10 cellular contexts compared by ENCODE assay signal in genomic region chr5:7395432-7396168, GRCh38. TPM values are rescaled to one million over a fixed set of nuclear protein-coding genes. Genes with fewer than 3 reads are reported as not detected.
DNase-seq lines count a peak whose midpoint lies in the region; ATAC-seq and TF ChIP-seq lines count a peak whose summit lies in the region.
"Had no signal": no experiment of that assay in that cellular context is flagged by ENCODE, and none has a peak within 500 bp of the region (broad histone marks: within the 10 kb centered on the region; RNA-seq: fewer than 3 reads in every experiment).

Gene ADCY2 (plus strand): TSS chr5:7396138. CDS start chr5:7396297, 159 bp downstream.

- ATAC-seq in thoracic aorta (ENCODE audit: insufficient number of reproducible peaks, low FRiP score, low read depth) (peak; percentile 37), HG03439 (IDR thresholded peaks at IDR 0.05; ENCODE audit: unreplicated experiment) (no peak), HG03460 (IDR thresholded peaks at IDR 0.05; ENCODE audit: unreplicated experiment) (no peak)
- no peak for ATAC-seq in activated CD4-positive, alpha-beta T cell treated with anti-CD3 and anti-CD28 coated beads for 36 hours
- ATAC-seq: left lobe of liver had no signal

- DNase-seq in Peyer's patch (no peak), mesothelial cell of epicardium (ENCODE audit: low spot score in 2 of 2, unreplicated experiment in 2 of 2) (no peak), thoracic aorta (ENCODE audit: low spot score) (no peak), D341Med (ENCODE audit: low spot score) (no peak)
- no peak for DNase-seq in activated CD4-positive, alpha-beta T cell treated with anti-CD3 and anti-CD28 coated beads for 36 hours
- DNase-seq: activated B cell treated with CpG ODN at 0.5 μM for 24 hours had no signal

- H3K27ac ChIP-seq in Peyer's patch (peak within 1 kb of the TSS in 2 of 4 donors; percentile 25 to 41), ectodermal cell (ENCODE audit: insufficient read depth, low read depth, low read length, poor library complexity, severe bottlenecking) (no peak within 1 kb of the TSS), thoracic aorta (peak within 1 kb of the TSS; percentile 61 to 76)

- peaks cover 0 to 15% of the 10 kb centered on the region in 2 donors for H3K27me3 ChIP-seq in Peyer's patch
- H3K27me3 ChIP-seq in ectodermal cell (ENCODE audit: control insufficient read depth, insufficient read depth, low read length, poor library complexity, severe bottlenecking), result peaks cover 53% of the 10 kb centered on the region
- no peaks in the 10 kb centered on the region for H3K27me3 ChIP-seq in thoracic aorta (replicated peaks; ENCODE audit: insufficient read depth)

- intact Hi-C loops in activated CD4-positive, alpha-beta T cell treated with anti-CD3 and anti-CD28 coated beads for 36 hours (cut with DNase I, micrococcal nuclease), result no loop called here

- H3K36me3 Mint-ChIP-seq in mesothelial cell of epicardium, result no peaks in the 10 kb centered on the region
- H3K36me3 Mint-ChIP-seq in activated CD4-positive, alpha-beta T cell treated with anti-CD3 and anti-CD28 coated beads for 36 hours (ENCODE audit: low read depth), result no peaks in the 10 kb centered on the region

- H3K36me3 ChIP-seq in Peyer's patch, result no peaks in the 10 kb centered on the region
- no peaks in the 10 kb centered on the region for H3K36me3 ChIP-seq in ectodermal cell (ENCODE audit: control insufficient read depth, insufficient read depth, low read length)
- no peaks in the 10 kb centered on the region for H3K36me3 ChIP-seq in thoracic aorta

- no peaks in the 10 kb centered on the region for H3K9me3 Mint-ChIP-seq in mesothelial cell of epicardium
- no peaks in the 10 kb centered on the region for H3K9me3 Mint-ChIP-seq in activated CD4-positive, alpha-beta T cell treated with anti-CD3 and anti-CD28 coated beads for 36 hours (ENCODE audit: low read depth)
- H3K9me3 Mint-ChIP-seq: activated B cell treated with CpG ODN at 0.5 μM for 24 hours had no signal

- POLR2A ChIA-PET in activated CD4-positive, alpha-beta T cell treated with anti-CD3 and anti-CD28 coated beads for 36 hours (lab: Charles Lee), result no interaction called here

- H3K4me3 ChIP-seq in Peyer's patch (peak within 1 kb of the TSS; percentile 21 to 61 (median 40)), ectodermal cell (ENCODE audit: insufficient read depth, low read depth, low read length) (peak within 1 kb of the TSS; percentile 51), thoracic aorta (peak within 1 kb of the TSS; percentile 87)

- CTCF ChIA-PET in activated CD4-positive, alpha-beta T cell treated with anti-CD3 and anti-CD28 coated beads for 36 hours (lab: Charles Lee), result interaction anchor here (0.6 kb wide), 1 partner anchor 380 kb away, joined by 4 read pairs; no protein-coding TSS in a partner anchor

- H3K4me1 ChIP-seq in Peyer's patch (peaks cover 0 to 22% (median 0%) of the 10 kb centered on the region in 4 donors), ectodermal cell (ENCODE audit: control insufficient read depth, insufficient read depth, low read length) (peaks cover 4% of the 10 kb centered on the region), thoracic aorta (ENCODE audit: control insufficient read depth in 1 of 2, low read depth in 2 of 2) (peaks cover 0 to 5% of the 10 kb centered on the region in 2 donors)

- 0 to 1% methylated on average over 68 to 72 of the region's 73 CpGs for WGBS in ectodermal cell, 2 experiments

- peaks cover 10% of the 10 kb centered on the region for H3K4me1 Mint-ChIP-seq in mesothelial cell of epicardium
- peaks cover 4% of the 10 kb centered on the region for H3K4me1 Mint-ChIP-seq in activated CD4-positive, alpha-beta T cell treated with anti-CD3 and anti-CD28 coated beads for 36 hours
- H3K4me1 Mint-ChIP-seq: activated B cell treated with CpG ODN at 0.5 μM for 24 hours had no signal

- no peaks in the 10 kb centered on the region for H3K9me3 ChIP-seq in Peyer's patch
- H3K9me3 ChIP-seq in ectodermal cell (ENCODE audit: control insufficient read depth, low read length), result no peaks in the 10 kb centered on the region
- H3K9me3 ChIP-seq in thoracic aorta, result no peaks in the 10 kb centered on the region

- H3K27ac Mint-ChIP-seq in mesothelial cell of epicardium, result peak within 1 kb of the TSS; percentile 2
- no peak within 1 kb of the TSS for H3K27ac Mint-ChIP-seq in activated CD4-positive, alpha-beta T cell treated with anti-CD3 and anti-CD28 coated beads for 36 hours
- H3K27ac Mint-ChIP-seq: activated B cell treated with CpG ODN at 0.5 μM for 24 hours had no signal

- TF ChIP-seq CTCF in Peyer's patch (IDR thresholded peaks at IDR 0.05) (no peak), mesothelial cell of epicardium (IDR thresholded peaks at IDR 0.05; ENCODE audit: unreplicated experiment) (no peak), thoracic aorta (IDR thresholded peaks at IDR 0.05) (no peak)

- TF ChIP-seq POLR2A in Peyer's patch (IDR thresholded peaks at IDR 0.05), result no peak

- H3K4me3 Mint-ChIP-seq in mesothelial cell of epicardium, result peak within 1 kb of the TSS; percentile 67
- H3K4me3 Mint-ChIP-seq in activated CD4-positive, alpha-beta T cell treated with anti-CD3 and anti-CD28 coated beads for 36 hours, result no peak within 1 kb of the TSS
- H3K4me3 Mint-ChIP-seq: activated B cell treated with CpG ODN at 0.5 μM for 24 hours had no signal

- peaks cover 65% of the 10 kb centered on the region for H3K27me3 Mint-ChIP-seq in mesothelial cell of epicardium (ENCODE audit: low read depth)
- peaks cover 38% of the 10 kb centered on the region for H3K27me3 Mint-ChIP-seq in activated CD4-positive, alpha-beta T cell treated with anti-CD3 and anti-CD28 coated beads for 36 hours

RNA-seq across cellular contexts. Expression of gene ADCY2, which starts in this region (rescaled TPM):
- 10 to 100 TPM in 1 of 4 donors, 1 to 10 TPM in 2, under 1 TPM in 1; 0.53 to 12.4 (median 5.1) TPM for total RNA-seq in Peyer's patch
- polyA plus RNA-seq in ectodermal cell (2013, experiment 1 of 4), result 4.2 TPM
- 3.4 TPM for polyA plus RNA-seq in ectodermal cell (2013, experiment 2 of 4)
- polyA plus RNA-seq in ectodermal cell (2013, experiment 3 of 4), result 4.9 TPM
- polyA plus RNA-seq in ectodermal cell (2013, experiment 4 of 4), result 8.6 TPM
- total RNA-seq in mesothelial cell of epicardium, result 0.84 to 3.0 TPM (median 0.86 TPM) in 3 replicates
- 10 to 100 TPM in 1 of 2 donors, 1 to 10 TPM in 1; 5.0 to 14.8 TPM for total RNA-seq in thoracic aorta
- total RNA-seq in activated CD4-positive, alpha-beta T cell treated with anti-CD3 and anti-CD28 coated beads for 36 hours, result not detected
- total RNA-seq: activated B cell treated with CpG ODN at 0.5 μM for 24 hours had no signal
